In genomic region chr1:145961109-145961424, GRCh38 we compare ENCODE assay signal across 8 cellular contexts. TPM values are rescaled to one million over a fixed set of nuclear protein-coding genes. Genes with fewer than 3 reads are reported as not detected.
DNase-seq lines count a peak whose midpoint lies in the region; ATAC-seq, FAIRE-seq and TF ChIP-seq lines count a peak whose summit lies in the region.

No MANE protein-coding gene starts in this region.

- dilution Hi-C loops in IMR-90 (cut with HindIII; ENCODE audit: low sequenced_read_pairs, unreplicated experiment) = no loop called here

- peak overlapping the region; percentile 91 for H3K23ac ChIP-seq in IMR-90 (ENCODE audit: low read depth, low read length)

- ATAC-seq in IMR-90 (ENCODE audit: low read depth) = no peak
- no peak for ATAC-seq in omental fat pad (ENCODE audit: low FRiP score)
- ATAC-seq in GM19455 (IDR thresholded peaks at IDR 0.05; ENCODE audit: unreplicated experiment) = no peak

- POLR2A ChIA-PET in IMR-90 (lab: Charles Lee; ENCODE audit: unreplicated experiment) = no interaction called here

- BruUV-seq in IMR-90 (replicated peaks; lab: Mats Ljungman, UMichigan) = no TSS peak

- peak overlapping the region; percentile 72 for H4K5ac ChIP-seq in IMR-90 (ENCODE audit: low read depth, low read length)

- peak overlapping the region; percentile 41 for H3K14ac ChIP-seq in IMR-90 (replicated peaks; ENCODE audit: low read depth, low read length)

- H4K8ac ChIP-seq in IMR-90 (ENCODE audit: low read depth in 2 of 2, low read length in 2 of 2) = peak overlapping the region; percentile 69 to 90; a peak in 3 of 4 replicates

- peak overlapping the region; percentile 3; the same call in 1 of the 3 replicates for H2BK15ac ChIP-seq in IMR-90 (ENCODE audit: low read depth, low read length)

- H3K9ac ChIP-seq in IMR-90 (ENCODE audit: low read depth, low read length) (peak overlapping the region; percentile 91), muscle layer of colon (ENCODE audit: low read length) (peak overlapping the region; percentile 89)

- no peaks in the 10 kb centered on the region for H4K20me1 ChIP-seq in IMR-90 (ENCODE audit: insufficient read depth, low read length)

- peak overlapping the region; percentile 44 for H3K4ac ChIP-seq in IMR-90 (ENCODE audit: low read depth, low read length)

- no peak overlapping the region for H3K56ac ChIP-seq in IMR-90 (ENCODE audit: extremely low read depth, insufficient read depth, low read length)

- intact Hi-C loops in IMR-90 (cut with micrococcal nuclease) = no loop called here

- H2AFZ ChIP-seq in ACC112 (ENCODE audit: low read length, unreplicated experiment) (peak overlapping the region; percentile 59), IMR-90 (replicated peaks; ENCODE audit: low read length, poor library complexity) (peak overlapping the region; percentile 93)

- in situ Hi-C loops in IMR-90 (cut with MboI; ENCODE audit: low sequenced_read_pairs) = no loop called here

- H3K4me2 ChIP-seq in IMR-90 (ENCODE audit: low read depth, low read length) = peak overlapping the region; percentile 84

- H4K91ac ChIP-seq in IMR-90 (ENCODE audit: insufficient read depth, low read depth, low read length) = peak overlapping the region; percentile 19; the same call in 1 of the 2 replicates

- no peak for DNase-seq in IMR-90
- DNase-seq in omental fat pad (ENCODE audit: low spot score) = no peak
- DNase-seq in urothelium cell line (ENCODE audit: low spot score) = no peak
- DNase-seq in middle frontal gyrus (ENCODE audit: extremely low spot score, low spot score) = no peak

- peak overlapping the region; percentile 82 for H2AK5ac ChIP-seq in IMR-90 (ENCODE audit: low read depth, low read length)

- peak overlapping the region; percentile 64 for H2BK5ac ChIP-seq in IMR-90 (ENCODE audit: low read depth, low read length, poor library complexity, severe bottlenecking)

- peak overlapping the region; percentile 61; the same call in 1 of the 2 replicates for H3K18ac ChIP-seq in IMR-90 (ENCODE audit: low read depth, low read length)

- no peaks in the 10 kb centered on the region for H3K27me3 ChIP-seq in ACC112 (ENCODE audit: insufficient read depth, low read length)
- H3K27me3 ChIP-seq in IMR-90 (ENCODE audit: control insufficient read depth, insufficient read depth, low read length) = no peaks in the 10 kb centered on the region
- no peaks in the 10 kb centered on the region for H3K27me3 ChIP-seq in muscle layer of colon (ENCODE audit: control insufficient read depth in 1 of 2, insufficient read depth in 2 of 2, low read length in 2 of 2)

- H3K9me3 ChIP-seq in IMR-90 (ENCODE audit: control insufficient read depth, insufficient read depth, low read length) = no peaks in the 10 kb centered on the region
- no peaks in the 10 kb centered on the region for H3K9me3 ChIP-seq in muscle layer of colon (ENCODE audit: low read length)

- TF ChIP-seq CTCF in IMR-90 (conservative IDR thresholded peaks at IDR 0.05; ENCODE audit: low read depth, low read length) (no peak), omental fat pad (IDR thresholded peaks at IDR 0.05) (no peak)

- H3K36me3 ChIP-seq in ACC112 (ENCODE audit: insufficient read depth, low read length) = no peaks in the 10 kb centered on the region
- H3K36me3 ChIP-seq in IMR-90 (ENCODE audit: control insufficient read depth, insufficient read depth, low read length) = no peaks in the 10 kb centered on the region
- no peaks in the 10 kb centered on the region for H3K36me3 ChIP-seq in muscle layer of colon (ENCODE audit: insufficient read depth, low read length)

- H3K27ac ChIP-seq in ACC112 (ENCODE audit: low read depth, low read length) = no peak overlapping the region
- peak overlapping the region; percentile 88 for H3K27ac ChIP-seq in IMR-90 (ENCODE audit: insufficient read depth, low read length)
- peak overlapping the region; percentile 80 for H3K27ac ChIP-seq in cingulate gyrus (ENCODE audit: low read depth, low read length)
- H3K27ac ChIP-seq in muscle layer of colon (ENCODE audit: low read depth, low read length) = peak overlapping the region; percentile 89

- peaks cover 4 to 53% of the 10 kb centered on the region in 2 experiments; a peak in 3 of 4 replicates for H3K79me1 ChIP-seq in IMR-90 (ENCODE audit: low read depth in 1 of 2, low read length in 2 of 2)

- no peak overlapping the region for H2BK20ac ChIP-seq in IMR-90 (ENCODE audit: low read depth, low read length)

- no peak for TF ChIP-seq POLR2A in IMR-90 (IDR thresholded peaks at IDR 0.05; ENCODE audit: low read depth, low read length)

- peak overlapping the region; percentile 70; the same call in 1 of the 2 replicates for H2BK120ac ChIP-seq in IMR-90 (ENCODE audit: low read depth, low read length)

- peaks cover 10% of the 10 kb centered on the region for H3K9me1 ChIP-seq in IMR-90 (ENCODE audit: insufficient read depth, low read length)

- no peak for FAIRE-seq in urothelium cell line (lab: Jason Lieb, UNC)

- CTCF ChIA-PET in IMR-90 (lab: Yijun Ruan, JAX) = interaction anchor here (0.5 kb wide), 1 partner anchor 156 kb away, joined by 3 read pairs; no protein-coding TSS in a partner anchor

- 10% methylated on average over 6 of the region's 22 CpGs; no CpG with 5 or more reads in 1 of the 2 experiments for WGBS in IMR-90 (ENCODE audit: extremely low coverage in 2 of 2, insufficient read length in 1 of 2), 2 experiments

- H3K4me3 ChIP-seq in ACC112 (ENCODE audit: low read depth, low read length) (peak overlapping the region; percentile 84), IMR-90 (ENCODE audit: insufficient read depth, low read depth, low read length) (peak overlapping the region; percentile 91), muscle layer of colon (ENCODE audit: low read depth in 1 of 2, low read length in 2 of 2) (peak overlapping the region; percentile 63 to 94)

- no peak for TF ChIP-seq RAD21 in IMR-90 (IDR thresholded peaks at IDR 0.05; ENCODE audit: low read length)

- peak overlapping the region; percentile 87 for H2AK9ac ChIP-seq in IMR-90 (replicated peaks; ENCODE audit: low read depth, low read length, poor library complexity)

- H3K4me1 ChIP-seq in ACC112 (ENCODE audit: control insufficient read depth, insufficient read depth, low read length, unreplicated experiment) (peaks cover 34% of the 10 kb centered on the region), IMR-90 (ENCODE audit: control insufficient read depth, insufficient read depth, low read length) (peaks cover 28% of the 10 kb centered on the region), muscle layer of colon (ENCODE audit: insufficient read depth, low read length) (peaks cover 51% of the 10 kb centered on the region)

- peaks cover 12% of the 10 kb centered on the region for H3K79me2 ChIP-seq in ACC112 (ENCODE audit: control insufficient read depth, insufficient read depth, low read length, unreplicated experiment)

TF ChIP-seq in IMR-90, 13 proteins besides CTCF, POLR2A, EP300 and RAD21:
- TF ChIP-seq CEBPB (IDR thresholded peaks at IDR 0.05; ENCODE audit: low read depth, low read length) = no peak
- no peak for TF ChIP-seq MAFK (IDR thresholded peaks at IDR 0.05; ENCODE audit: low read depth, low read length)
- TF ChIP-seq USF2 (IDR thresholded peaks at IDR 0.05; ENCODE audit: low read depth, low read length) = no peak

RNA-seq across cellular contexts. Expression of gene LIX1L, which starts 3.2 kb away (rescaled TPM):
- total RNA-seq in IMR-90 (2012; rRNA removed) (14.7 and 18.3 TPM in 2 replicates), omental fat pad (10 to 100 TPM; 15.4 to 34.0 (median 28.3) TPM)
- 26.9 and 28.8 TPM in 2 replicates for polyA plus RNA-seq in IMR-90 (2012; rRNA removed)
- 19.4 and 24.0 TPM in 2 replicates for polyA plus RNA-seq in IMR-90 (2012; cell fraction: cytosol; rRNA removed)
- 7.0 and 14.4 TPM in 2 replicates for polyA plus RNA-seq in IMR-90 (2012; cell fraction: nucleus; rRNA removed; ENCODE audit: low replicate concordance)

RNA-seq across cellular contexts. Expression of gene ANKRD34A, which starts 3.3 kb away (rescaled TPM):
- total RNA-seq in IMR-90 (2012; rRNA removed) = 0.56 and 0.90 TPM in 2 replicates
- 1.9 and 2.3 TPM in 2 replicates for polyA plus RNA-seq in IMR-90 (2012; rRNA removed)
- 1.6 and 1.9 TPM in 2 replicates for polyA plus RNA-seq in IMR-90 (2012; cell fraction: cytosol; rRNA removed)
- polyA plus RNA-seq in IMR-90 (2012; cell fraction: nucleus; rRNA removed; ENCODE audit: low replicate concordance) = 2.6 and 2.9 TPM in 2 replicates
- total RNA-seq in omental fat pad = 1 to 10 TPM in 1 of 4 donors, under 1 TPM in 3; 0.32 to 1.7 (median 0.58) TPM

RNA-seq across cellular contexts. Expression of gene POLR3GL, which starts 3.4 kb away (rescaled TPM):
- total RNA-seq in IMR-90 (2012; rRNA removed) (7.9 and 10.3 TPM in 2 replicates), omental fat pad (10 to 100 TPM; 19.0 to 31.4 (median 24.0) TPM)
- polyA plus RNA-seq in IMR-90 (2012; rRNA removed) = 15.3 and 16.3 TPM in 2 replicates
- 7.8 and 9.4 TPM in 2 replicates for polyA plus RNA-seq in IMR-90 (2012; cell fraction: cytosol; rRNA removed)
- polyA plus RNA-seq in IMR-90 (2012; cell fraction: nucleus; rRNA removed; ENCODE audit: low replicate concordance) = 4.0 and 8.8 TPM in 2 replicates

RNA-seq across cellular contexts. Expression of gene RBM8A, which starts 33.8 kb away (rescaled TPM):
- total RNA-seq in IMR-90 (2012; rRNA removed) (94.1 and 228 TPM in 2 replicates), omental fat pad (100 to 1,000 TPM; 114 to 189 (median 116) TPM)
- 203 and 251 TPM in 2 replicates for polyA plus RNA-seq in IMR-90 (2012; rRNA removed)
- polyA plus RNA-seq in IMR-90 (2012; cell fraction: cytosol; rRNA removed) = 38.0 and 140 TPM in 2 replicates
- polyA plus RNA-seq in IMR-90 (2012; cell fraction: nucleus; rRNA removed; ENCODE audit: low replicate concordance) = 17.4 and 98.8 TPM in 2 replicates

RNA-seq across cellular contexts. Expression of gene TXNIP, which starts 35.3 kb away (rescaled TPM):
- total RNA-seq in IMR-90 (2012; rRNA removed) (60.0 and 77.2 TPM in 2 replicates), omental fat pad (1,000 to 10,000 TPM; 1,118 to 3,262 (median 1,971) TPM)
- polyA plus RNA-seq in IMR-90 (2012; rRNA removed) = 21.8 and 36.4 TPM in 2 replicates
- 26.3 and 27.4 TPM in 2 replicates for polyA plus RNA-seq in IMR-90 (2012; cell fraction: cytosol; rRNA removed)
- 16.0 and 36.0 TPM in 2 replicates for polyA plus RNA-seq in IMR-90 (2012; cell fraction: nucleus; rRNA removed; ENCODE audit: low replicate concordance)
